ENCODE assay signal across 9 cellular contexts in genomic region chr22:25172153-25172552, GRCh38. TPM values are rescaled to one million over a fixed set of nuclear protein-coding genes. Genes with fewer than 3 reads are reported as not detected.
DNase-seq lines count a peak whose midpoint lies in the region; ATAC-seq, FAIRE-seq and TF ChIP-seq lines count a peak whose summit lies in the region.
"Had no signal": no experiment of that assay in that cellular context is flagged by ENCODE, and none has a peak within 500 bp of the region (broad histone marks: within the 10 kb centered on the region; RNA-seq: fewer than 3 reads in every experiment).

No MANE protein-coding gene starts in this region.

- POLR2A ChIA-PET in T-cell (lab: Charles Lee), result no interaction called here

- H3K27me3 Mint-ChIP-seq in T-cell, result no peaks in the 10 kb centered on the region

- H3K4me1 Mint-ChIP-seq in T-cell, result peaks cover 0 to 7% (median 0%) of the 10 kb centered on the region in 3 donors

- no peak overlapping the region for H3K27ac ChIP-seq in dorsolateral prefrontal cortex

- intact Hi-C loops in dorsolateral prefrontal cortex (cut with DNase I), result no loop called here

- H3K27me3 ChIP-seq in dorsolateral prefrontal cortex, result no peaks in the 10 kb centered on the region

- H3K27ac Mint-ChIP-seq in T-cell, result no peak overlapping the region

- H3K4me3 ChIP-seq in dorsolateral prefrontal cortex, result no peak overlapping the region

- no peak for TF ChIP-seq POLR2A in GM12891 (IDR thresholded peaks at IDR 0.05; ENCODE audit: low read depth, low read length)

- CTCF ChIA-PET in T-cell (lab: Charles Lee), result no interaction called here

- no peaks in the 10 kb centered on the region for H3K9me3 Mint-ChIP-seq in T-cell

- ATAC-seq in T-cell (replicated peaks in 1 of 4) (peak; percentile 50 to 66 (median 52)), GM19035 (IDR thresholded peaks at IDR 0.05; ENCODE audit: unreplicated experiment) (no peak), GM18861 (IDR thresholded peaks at IDR 0.05; ENCODE audit: unreplicated experiment) (no peak)

- H3K4me3 Mint-ChIP-seq in T-cell, result no peak overlapping the region

- FAIRE-seq in GM18507 (lab: Jason Lieb, UNC) (peak; percentile 42), GM12891 (lab: Jason Lieb, UNC) (no peak)
- FAIRE-seq: colon had no signal

- DNase-seq in GM18507 (ENCODE audit: extremely low spot score, insufficient read length, low read depth) (no peak), T-cell (peak in 23 of 34 experiments; percentile 2 to 46 (median 15)), dorsolateral prefrontal cortex (no peak), GM12891 (ENCODE audit: insufficient read length, low spot score) (no peak), LoVo (ENCODE audit: low spot score) (no peak)
- peak in 2 of 3 donors; percentile 12 to 25 for DNase-seq in stimulated activated CD4-positive, alpha-beta T cell treated with anti-CD3 and anti-CD28 coated beads, Interleukin-12 subunit alpha, Interleukin-12 subunit beta, amount 100 ng/mL, for 48 hours (ENCODE audit: low read depth in 2 of 3, low spot score in 1 of 3)

- TF ChIP-seq CTCF in dorsolateral prefrontal cortex (IDR thresholded peaks at IDR 0.05 in 54 of 56, conservative IDR thresholded peaks at IDR 0.05 in 2 of 56; ENCODE audit: low read depth in 1 of 56, partially characterized antibody in 56 of 56), result peak in 44 of 56 donors; percentile 7 to 59 (median 26)

- H3K36me3 Mint-ChIP-seq in T-cell, result peaks cover 21% of the 10 kb centered on the region

TF ChIP-seq in GM12891, 5 proteins besides CTCF, POLR2A, EP300 and RAD21:
- TF ChIP-seq POLR2AphosphoS5 (IDR thresholded peaks at IDR 0.05; ENCODE audit: low read depth, low read length), result no peak
- TF ChIP-seq POU2F2 (IDR thresholded peaks at IDR 0.05; ENCODE audit: low read depth, low read length), result no peak
- no peak for TF ChIP-seq PAX5 (IDR thresholded peaks at IDR 0.05; ENCODE audit: insufficient read depth, low read length, severe bottlenecking)
- TF ChIP-seq SPI1 (IDR thresholded peaks at IDR 0.05; ENCODE audit: low read depth, low read length), result no peak
- TF ChIP-seq TAF1 (IDR thresholded peaks at IDR 0.05; ENCODE audit: low read depth, low read length), result no peak

RNA-seq across cellular contexts. Expression of gene CRYBB3, which starts 27.5 kb away (rescaled TPM):
- total RNA-seq in T-cell (under 1 TPM in 1 of 5 donors, not detected in 4; 0.89 TPM), dorsolateral prefrontal cortex (1 to 10 TPM in 37 of 120 experiments, under 1 TPM in 22, not detected in 61; 0.56 to 3.7 (median 1.2) TPM)
- polyA plus RNA-seq in GM12891 (2012; ENCODE audit: low read depth, missing spikeins), result not detected

RNA-seq across cellular contexts. Expression of gene CRYBB2, which starts 47.3 kb away (rescaled TPM):
- total RNA-seq in T-cell, result not detected
- total RNA-seq in dorsolateral prefrontal cortex, result 1 to 10 TPM in 28 of 120 experiments, under 1 TPM in 26, not detected in 66; 0.52 to 2.4 (median 1.0) TPM
- not detected for polyA plus RNA-seq in GM12891 (2012; ENCODE audit: low read depth, missing spikeins)

Comparison
In these comparisons a context has a peak if more than half of its experiments do, and no peak if none do; other contexts are left out.
1. DNase-seq: peak in T-cell (23 of 34) and stimulated activated CD4-positive, alpha-beta T cell treated with anti-CD3 and anti-CD28 coated beads, Interleukin-12 subunit alpha, Interleukin-12 subunit beta, amount 100 ng/mL, for 48 hours (2 of 3); none in GM18507 (single experiment), dorsolateral prefrontal cortex (0 of 10), GM12891 (single experiment) and LoVo (single experiment).
2. ATAC-seq: peak in T-cell (4 of 4); none in GM19035 (single experiment) and GM18861 (single experiment).